9 cellular contexts compared by ENCODE assay signal in the genomic region with DNA sequence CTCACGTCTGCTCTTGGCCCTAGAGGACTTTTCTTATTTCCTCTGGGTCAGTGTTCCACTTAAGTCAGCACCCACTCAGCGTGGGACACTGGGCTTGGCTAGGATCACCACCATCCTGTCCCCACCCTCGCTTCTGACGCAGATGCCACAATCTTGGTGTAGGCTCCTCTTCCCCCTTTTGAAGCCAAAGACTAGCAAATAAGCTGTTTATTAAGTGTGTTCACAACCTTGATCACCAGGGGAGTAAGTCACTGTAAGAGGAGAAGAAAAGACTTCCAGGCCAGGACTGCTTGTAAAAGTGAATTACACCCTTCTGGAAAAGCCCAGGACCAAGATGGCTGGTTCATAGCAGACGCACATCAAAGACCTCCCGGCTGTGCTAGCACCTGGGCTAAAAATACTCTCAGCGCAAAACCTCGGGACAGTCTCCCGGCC.
DNase-seq lines count a peak whose midpoint lies in the region; ATAC-seq and TF ChIP-seq lines count a peak whose summit lies in the region.
"Had no signal": no experiment of that assay in that cellular context is flagged by ENCODE, and none has a peak within 500 bp of the region (broad histone marks: within the 10 kb centered on the region; RNA-seq: fewer than 3 reads in every experiment).

No MANE protein-coding gene starts in this region.

- DNase-seq in activated T-cell treated with anti-CD3 and anti-CD28 coated beads, Interleukin-2, amount 50 U/mL, for 4 hours, result no peak
- DNase-seq in activated T-cell treated with anti-CD3 and anti-CD28 coated beads, Interleukin-2, amount 50 U/mL, for 1 hour, result no peak
- no peak for DNase-seq in colonic mucosa
- peak; percentile 76 to 84 for DNase-seq in tibial artery
- DNase-seq in NCI-H526 (lab: John Stamatoyannopoulos, UW), result no peak
- no peak for DNase-seq in AG08395 (ENCODE audit: low spot score)
- DNase-seq in stimulated activated CD4-positive, alpha-beta T cell treated with anti-CD3 and anti-CD28 coated beads, Interleukin-4, amount 100 ng/mL, for 1 hour, result no peak
- DNase-seq: NCI-H1694 treated with DMSO at 0.1 percent for 48 hours had no signal

- H3K9me3 ChIP-seq in colonic mucosa (no peaks in the 10 kb centered on the region), mucosa of rectum (ENCODE audit: control insufficient read depth in 2 of 2, low read length in 2 of 2) (no peaks in the 10 kb centered on the region), tibial artery (no peaks in the 10 kb centered on the region)

- intact Hi-C loops in colonic mucosa (cut with DNase I) (no loop called here), tibial artery (cut with DNase I; ENCODE audit: low total_unique reads) (loop anchor here (10.0 kb wide), 1 partner anchor 65 kb away; no protein-coding TSS in a partner anchor)

- H3K9me3 Mint-ChIP-seq in activated T-cell treated with anti-CD3 and anti-CD28 coated beads, Interleukin-2, amount 50 U/mL, for 4 hours, result no peaks in the 10 kb centered on the region

- H3K9ac ChIP-seq in colonic mucosa (ENCODE audit: low read depth in 2 of 2, low read length in 2 of 2), result peak overlapping the region in 1 of 2 donors; percentile 36
- peak overlapping the region; percentile 28 to 31 for H3K9ac ChIP-seq in mucosa of rectum (ENCODE audit: low read depth in 1 of 2, low read length in 2 of 2)

- peak overlapping the region; percentile 50 for H3K4me3 Mint-ChIP-seq in activated T-cell treated with anti-CD3 and anti-CD28 coated beads, Interleukin-2, amount 50 U/mL, for 4 hours

- TF ChIP-seq CTCF in colonic mucosa (IDR thresholded peaks at IDR 0.05), result no peak
- no peak for TF ChIP-seq CTCF in tibial artery (IDR thresholded peaks at IDR 0.05)

- H3K36me3 ChIP-seq in colonic mucosa (no peaks in the 10 kb centered on the region), mucosa of rectum (ENCODE audit: control insufficient read depth in 2 of 2, insufficient read depth in 2 of 2, low read length in 2 of 2) (no peaks in the 10 kb centered on the region), tibial artery (no peaks in the 10 kb centered on the region)

- no peaks in the 10 kb centered on the region for H3K27me3 ChIP-seq in colonic mucosa
- H3K27me3 ChIP-seq in mucosa of rectum (ENCODE audit: control insufficient read depth in 2 of 2, insufficient read depth in 2 of 2, low read length in 2 of 2), result no peaks in the 10 kb centered on the region
- H3K27me3 ChIP-seq in tibial artery, result no peaks in the 10 kb centered on the region

- no peak for ATAC-seq in activated T-cell treated with anti-CD3 and anti-CD28 coated beads, Interleukin-2, amount 50 U/mL, for 4 hours

- H3K4me1 Mint-ChIP-seq in activated T-cell treated with anti-CD3 and anti-CD28 coated beads, Interleukin-2, amount 50 U/mL, for 4 hours (ENCODE audit: low read depth), result peaks cover 94% of the 10 kb centered on the region

- H3K4me3 ChIP-seq in colonic mucosa, result no peak overlapping the region
- H3K4me3 ChIP-seq in mucosa of rectum (ENCODE audit: low read length in 2 of 2), result peak overlapping the region in 1 of 2 donors; percentile 10
- H3K4me3 ChIP-seq in tibial artery, result no peak overlapping the region

- H3K27me3 Mint-ChIP-seq in activated T-cell treated with anti-CD3 and anti-CD28 coated beads, Interleukin-2, amount 50 U/mL, for 4 hours (ENCODE audit: low read depth), result no peaks in the 10 kb centered on the region

- H3K36me3 Mint-ChIP-seq in activated T-cell treated with anti-CD3 and anti-CD28 coated beads, Interleukin-2, amount 50 U/mL, for 4 hours (ENCODE audit: insufficient read depth), result peaks cover 2% of the 10 kb centered on the region

- H3K27ac ChIP-seq in colonic mucosa, result peak overlapping the region; percentile 51
- peak overlapping the region; percentile 68 to 81 for H3K27ac ChIP-seq in mucosa of rectum (ENCODE audit: low read depth in 2 of 2, low read length in 2 of 2)
- peak overlapping the region; percentile 88 to 89 for H3K27ac ChIP-seq in tibial artery

- peaks cover 9% of the 10 kb centered on the region for H3K4me1 ChIP-seq in colonic mucosa
- H3K4me1 ChIP-seq in mucosa of rectum (ENCODE audit: control insufficient read depth in 2 of 2, insufficient read depth in 2 of 2, low read length in 2 of 2), result peaks cover 18 to 22% of the 10 kb centered on the region in 2 donors
- H3K4me1 ChIP-seq in tibial artery, result peaks cover 14 to 88% (median 74%) of the 10 kb centered on the region in 4 donors

Comparison
In these comparisons a context has a peak if more than half of its experiments do, and no peak if none do; other contexts are left out.
1. DNase-seq: peak in tibial artery (2 of 2); none in activated T-cell treated with anti-CD3 and anti-CD28 coated beads, Interleukin-2, amount 50 U/mL, for 4 hours (single experiment), activated T-cell treated with anti-CD3 and anti-CD28 coated beads, Interleukin-2, amount 50 U/mL, for 1 hour (single experiment), colonic mucosa (single experiment), NCI-H526 (0 of 2), AG08395 (single experiment) and stimulated activated CD4-positive, alpha-beta T cell treated with anti-CD3 and anti-CD28 coated beads, Interleukin-4, amount 100 ng/mL, for 1 hour (single experiment).
2. Peak in every context shown above with its lines, with median percentiles within 50 percentile points of each other: H3K27ac ChIP-seq.